ENCODE assay signal across 33 cellular contexts in genomic region chr1:6918908-6919511, GRCh38.
DNase-seq lines count a peak whose midpoint lies in the region; FAIRE-seq and TF ChIP-seq lines count a peak whose summit lies in the region.
"Had no signal": no experiment of that assay in that cellular context is flagged by ENCODE, and none has a peak within 500 bp of the region (broad histone marks: within the 10 kb centered on the region; RNA-seq: fewer than 3 reads in every experiment).

No MANE protein-coding gene starts in this region.

- H3K9me3 Mint-ChIP-seq in activated CD4-positive, alpha-beta T cell treated with anti-CD3 and anti-CD28 coated beads, Interleukin-2, amount 10 ng/mL, durations not matched to agents 7 days and 5 days, result no peaks in the 10 kb centered on the region
- H3K9me3 Mint-ChIP-seq: activated T-helper 1 cell treated with anti-CD3 and anti-CD28 coated beads, Interleukin-12 subunit alpha, Interleukin-12 subunit beta, Interleukin-2, Interleukin-4 antibody, amounts not matched to agents 30 ng/mL and 10 ng/mL and 1 ng/mL, durations not matched to agents 14 hours and 24 hours and 36 hours; IgD-negative memory B cell had no signal

- no peak overlapping the region for H2AFZ ChIP-seq in hepatocyte

- peaks cover 5 to 20% of the 10 kb centered on the region in 2 donors for H3K4me1 ChIP-seq in ascending aorta
- H3K4me1 ChIP-seq in hepatocyte (ENCODE audit: insufficient read depth), result no peaks in the 10 kb centered on the region
- H3K4me1 ChIP-seq: Caco-2, right lobe of liver had no signal

- no peak overlapping the region for H3K4me2 ChIP-seq in hepatocyte

- H3K36me3 Mint-ChIP-seq in activated CD4-positive, alpha-beta T cell treated with anti-CD3 and anti-CD28 coated beads, Interleukin-2, amount 10 ng/mL, durations not matched to agents 7 days and 5 days (ENCODE audit: low read depth), result no peaks in the 10 kb centered on the region

- H3K27ac ChIP-seq in ascending aorta (peak overlapping the region; percentile 3 to 42), hepatocyte (peak overlapping the region; percentile 12)
- H3K27ac ChIP-seq: 22Rv1, C4-2B, left ventricle myocardium inferior, neutrophil, right lobe of liver, thyroid gland had no signal

- H3K4me1 Mint-ChIP-seq in activated CD4-positive, alpha-beta T cell treated with anti-CD3 and anti-CD28 coated beads, Interleukin-2, amount 10 ng/mL, durations not matched to agents 7 days and 5 days, result peaks cover 14% of the 10 kb centered on the region
- H3K4me1 Mint-ChIP-seq: activated B cell treated with CpG ODN at 0.5 μM for 24 hours; IgD-negative memory B cell; stimulated activated naive CD8-positive, alpha-beta T cell treated with anti-CD3 and anti-CD28 coated beads, Interleukin-15, amount 100 ng/mL, for 72 hours had no signal

- H3K9me3 ChIP-seq in ascending aorta (no peaks in the 10 kb centered on the region), hepatocyte (ENCODE audit: low read depth) (no peaks in the 10 kb centered on the region)
- H3K9me3 ChIP-seq: Caco-2, left ventricle myocardium inferior, neutrophil, right lobe of liver, thyroid gland had no signal

- H3K27me3 ChIP-seq in ascending aorta (no peaks in the 10 kb centered on the region), hepatocyte (no peaks in the 10 kb centered on the region)
- H3K27me3 ChIP-seq: neutrophil, right lobe of liver, thyroid gland had no signal

- CTCF ChIA-PET in activated CD4-positive, alpha-beta T cell treated with anti-CD3 and anti-CD28 coated beads, Interleukin-2, amount 10 ng/mL, durations not matched to agents 7 days and 5 days (lab: Charles Lee), result no interaction called here

- no peak for FAIRE-seq in urothelium cell line (lab: Jason Lieb, UNC)
- FAIRE-seq: endothelial cell of umbilical vein had no signal

- no peak for DNase-seq in activated CD4-positive, alpha-beta T cell treated with anti-CD3 and anti-CD28 coated beads, Interleukin-2, amount 10 ng/mL, durations not matched to agents 7 days and 5 days
- no peak for DNase-seq in activated CD4-positive, alpha-beta T cell treated with anti-CD3 and anti-CD28 coated beads for 1 hour
- no peak for DNase-seq in ascending aorta (ENCODE audit: low spot score in 2 of 2)
- no peak for DNase-seq in hepatocyte (ENCODE audit: low spot score)
- no peak for DNase-seq in activated CD4-positive, CD25-positive, alpha-beta regulatory T cell (lab: John Stamatoyannopoulos, UW)
- no peak for DNase-seq in urothelium cell line (ENCODE audit: low spot score)
- no peak for DNase-seq in pons (ENCODE audit: low spot score)
- no peak for DNase-seq in posterior cingulate gyrus
- DNase-seq: activated B cell treated with CpG ODN at 0.5 μM for 24 hours; activated CD4-positive, alpha-beta T cell treated with anti-CD3 and anti-CD28 coated beads, Interleukin-2, amount 50 U/mL, for 4 hours; activated CD8-positive, alpha-beta memory T cell treated with anti-CD3 and anti-CD28 coated beads, Interleukin-2, amount 50 U/mL, for 4 hours; activated naive CD4-positive, alpha-beta T cell treated with Interleukin-2 at 50 U/mL for 16 hours; Caco-2; GDM1; HFFc6; left ventricle myocardium inferior; NCI-H1417; NCI-H2029; NCI-H510A treated with DMSO at 0.1 percent for 48 hours; OCI-M1; right lobe of liver; stimulated activated naive CD8-positive, alpha-beta T cell treated with anti-CD3 and anti-CD28 coated beads, Interleukin-15, amount 100 ng/mL, for 72 hours; T-helper 1 cell; thyroid gland had no signal

- H3K36me3 ChIP-seq in ascending aorta, result no peaks in the 10 kb centered on the region
- H3K36me3 ChIP-seq in hepatocyte (replicated peaks; ENCODE audit: insufficient read depth, low read depth), result no peaks in the 10 kb centered on the region
- H3K36me3 ChIP-seq: left ventricle myocardium inferior, neutrophil, right lobe of liver, thyroid gland had no signal

- 89% methylated on average over 8 of the region's 8 CpGs for WGBS in hepatocyte (ENCODE audit: low lambda C conversion rate, missing lambda C conversion rate)

- H3K9me2 ChIP-seq in hepatocyte (replicated peaks; ENCODE audit: insufficient read depth), result no peaks in the 10 kb centered on the region

- no peak overlapping the region for H3K4me3 Mint-ChIP-seq in activated CD4-positive, alpha-beta T cell treated with anti-CD3 and anti-CD28 coated beads, Interleukin-2, amount 10 ng/mL, durations not matched to agents 7 days and 5 days
- H3K4me3 Mint-ChIP-seq: activated B cell treated with CpG ODN at 0.5 μM for 24 hours; activated T-helper 1 cell treated with anti-CD3 and anti-CD28 coated beads, Interleukin-12 subunit alpha, Interleukin-12 subunit beta, Interleukin-2, Interleukin-4 antibody, amounts not matched to agents 30 ng/mL and 10 ng/mL and 1 ng/mL, durations not matched to agents 14 hours and 24 hours and 36 hours; brain; HFFc6; IgD-negative memory B cell; mesothelial cell of epicardium; stimulated activated naive CD8-positive, alpha-beta T cell treated with anti-CD3 and anti-CD28 coated beads, Interleukin-15, amount 100 ng/mL, for 72 hours had no signal

- H3K4me3 ChIP-seq in ascending aorta, result no peak overlapping the region
- no peak overlapping the region for H3K4me3 ChIP-seq in hepatocyte
- H3K4me3 ChIP-seq: left ventricle myocardium inferior, right lobe of liver, thyroid gland had no signal

- no peaks in the 10 kb centered on the region for H4K20me1 ChIP-seq in hepatocyte (ENCODE audit: insufficient read depth, poor library complexity, severe bottlenecking)

- peak overlapping the region; percentile 42 for H3K27ac Mint-ChIP-seq in activated CD4-positive, alpha-beta T cell treated with anti-CD3 and anti-CD28 coated beads, Interleukin-2, amount 10 ng/mL, durations not matched to agents 7 days and 5 days
- H3K27ac Mint-ChIP-seq: activated B cell treated with CpG ODN at 0.5 μM for 24 hours; activated T-helper 1 cell treated with anti-CD3 and anti-CD28 coated beads, Interleukin-12 subunit alpha, Interleukin-12 subunit beta, Interleukin-2, Interleukin-4 antibody, amounts not matched to agents 30 ng/mL and 10 ng/mL and 1 ng/mL, durations not matched to agents 14 hours and 24 hours and 36 hours; HFFc6; IgD-negative memory B cell; progenitor cell of endocrine pancreas; stimulated activated naive CD8-positive, alpha-beta T cell treated with anti-CD3 and anti-CD28 coated beads, Interleukin-15, amount 100 ng/mL, for 72 hours had no signal

- H3K27me3 Mint-ChIP-seq in activated CD4-positive, alpha-beta T cell treated with anti-CD3 and anti-CD28 coated beads, Interleukin-2, amount 10 ng/mL, durations not matched to agents 7 days and 5 days, result no peaks in the 10 kb centered on the region
- H3K27me3 Mint-ChIP-seq: progenitor cell of endocrine pancreas had no signal

- TF ChIP-seq CTCF in ascending aorta (IDR thresholded peaks at IDR 0.05) (no peak), hepatocyte (IDR thresholded peaks at IDR 0.05; ENCODE audit: poor library complexity) (no peak)

- H3K79me2 ChIP-seq in hepatocyte, result no peaks in the 10 kb centered on the region

- intact Hi-C loops in ascending aorta (cut with DNase I) (loop anchor here (5.0 kb wide), 1 partner anchor 62 kb away; no protein-coding TSS in a partner anchor), posterior cingulate gyrus (cut with DNase I) (no loop called here)

- POLR2A ChIA-PET in activated CD4-positive, alpha-beta T cell treated with anti-CD3 and anti-CD28 coated beads, Interleukin-2, amount 10 ng/mL, durations not matched to agents 7 days and 5 days (lab: Charles Lee), result no interaction called here
